8 cellular contexts compared by ENCODE assay signal in the genomic region with DNA sequence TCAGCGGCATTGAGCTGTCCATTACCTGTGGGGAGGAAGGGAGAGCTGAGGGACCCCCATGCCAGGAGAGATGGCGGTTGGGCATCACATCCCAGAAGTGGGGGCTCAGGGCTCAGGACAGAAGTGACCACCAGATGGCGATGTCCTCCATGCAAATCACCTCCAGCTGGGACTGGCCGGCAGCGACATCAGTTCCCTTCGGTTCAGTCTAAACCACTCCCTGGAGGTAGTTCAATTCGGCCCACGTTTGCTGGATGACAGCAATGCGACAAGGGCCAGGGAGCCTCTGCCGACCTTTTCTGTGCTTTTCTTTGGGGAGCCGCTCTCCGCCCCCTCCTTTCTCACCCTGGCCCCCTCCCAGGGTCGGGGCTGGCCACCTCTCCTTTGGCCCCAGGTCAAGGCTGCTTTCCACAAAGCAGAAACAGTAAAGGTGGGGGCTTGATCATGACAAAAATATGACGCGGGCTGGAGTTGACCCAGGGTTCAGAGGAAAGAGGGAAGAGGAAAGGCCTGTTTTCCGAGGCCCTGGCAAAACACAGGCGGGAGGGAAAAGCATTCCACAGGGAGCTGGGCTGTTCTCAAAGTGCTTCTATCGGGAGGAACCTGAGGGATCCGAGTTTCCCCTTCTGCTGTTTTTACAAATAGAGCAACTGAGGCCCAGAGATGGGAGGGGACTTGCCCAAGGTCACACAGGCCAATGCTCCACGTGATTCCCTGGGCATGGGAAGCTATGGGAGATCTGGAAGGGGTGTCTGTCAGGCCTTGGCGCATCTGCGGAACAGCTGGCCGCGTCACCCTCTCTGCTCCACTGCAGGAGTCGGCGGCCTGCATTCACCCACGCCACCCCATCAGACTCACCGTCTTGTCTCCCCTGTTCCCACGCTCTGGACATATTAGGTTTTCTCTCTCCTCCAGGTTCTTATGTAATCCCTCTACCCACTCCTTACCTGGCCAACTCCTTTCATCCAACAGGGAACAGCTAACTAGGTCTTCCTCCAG. TPM values are rescaled to one million over a fixed set of nuclear protein-coding genes. Genes with fewer than 3 reads are reported as not detected.
DNase-seq lines count a peak whose midpoint lies in the region; ATAC-seq, FAIRE-seq and TF ChIP-seq lines count a peak whose summit lies in the region.

No MANE protein-coding gene starts in this region.

- CTCF ChIA-PET in A549 (lab: Yijun Ruan, JAX), result interaction anchor here (0.6 to 10.5 kb wide), 53 partner anchors 8 to 681 kb away, joined by 3 to 187 read pairs (median 5); a partner anchor contains a TSS

- H3K27me3 ChIP-seq in esophagus (ENCODE audit: control insufficient read depth in 1 of 2, insufficient read depth in 2 of 2, low read length in 2 of 2) (no peaks in the 10 kb centered on the region), muscle layer of colon (ENCODE audit: control insufficient read depth in 1 of 2, insufficient read depth in 2 of 2, low read length in 2 of 2) (no peaks in the 10 kb centered on the region)

- ATAC-seq in A549 (peak; percentile 95 to 98), HG03025 (IDR thresholded peaks at IDR 0.05; ENCODE audit: low FRiP score, unreplicated experiment) (no peak)

- TF ChIP-seq CTCF in A549 (IDR thresholded peaks at IDR 0.05), result peak; percentile 69

- TF ChIP-seq POLR2A in A549 (IDR thresholded peaks at IDR 0.05; ENCODE audit: low read length) (no peak), GM12892 (IDR thresholded peaks at IDR 0.05; ENCODE audit: low read depth, low read length) (no peak)

- TF ChIP-seq EP300 in A549 (IDR thresholded peaks at IDR 0.05), result no peak

- H3K27ac ChIP-seq in A549 (peak overlapping the region; percentile 61 to 66; a peak in 3 of 6 replicates), esophagus (ENCODE audit: low read depth in 2 of 2, low read length in 1 of 2) (peak overlapping the region; percentile 40 to 47), muscle layer of colon (ENCODE audit: low read depth, low read length) (peak overlapping the region; percentile 7)

- H3K36me3 ChIP-seq in esophagus (ENCODE audit: control insufficient read depth in 2 of 2, insufficient read depth in 2 of 2, low read length in 1 of 2) (no peaks in the 10 kb centered on the region), muscle layer of colon (ENCODE audit: insufficient read depth, low read length) (no peaks in the 10 kb centered on the region)

- FAIRE-seq in A549 (lab: Jason Lieb, UNC) (no peak), GM12892 (lab: Jason Lieb, UNC) (peak; percentile 82)

- 51% methylated on average over 27 of the region's 29 CpGs for WGBS in A549 (ENCODE audit: missing lambda C conversion rate)
- 43 to 44% methylated on average over 29 of the region's 29 CpGs for WGBS in esophagus, 2 donors

- H3K4me3 ChIP-seq in A549, result no peak overlapping the region
- H3K4me3 ChIP-seq in esophagus (ENCODE audit: low read depth in 1 of 2, low read length in 2 of 2), result no peak overlapping the region
- H3K4me3 ChIP-seq in muscle layer of colon (ENCODE audit: low read depth in 1 of 2, low read length in 2 of 2), result no peak overlapping the region

- peak; percentile 91 to 93 for TF ChIP-seq RAD21 in A549 (conservative IDR thresholded peaks at IDR 0.05 in 1 of 2, IDR thresholded peaks at IDR 0.05 in 1 of 2)

- POLR2A ChIA-PET in A549 (lab: Yijun Ruan, JAX), result no interaction called here

- no peak overlapping the region for H3K9ac ChIP-seq in muscle layer of colon (ENCODE audit: low read length)

- H3K9me3 ChIP-seq in A549 (no peaks in the 10 kb centered on the region), esophagus (ENCODE audit: control insufficient read depth in 2 of 2, insufficient read depth in 1 of 2, low read depth in 1 of 2, low read length in 1 of 2) (no peaks in the 10 kb centered on the region), muscle layer of colon (ENCODE audit: low read length) (no peaks in the 10 kb centered on the region)

- peak overlapping the region; percentile 67 for H3K4me2 ChIP-seq in A549

- peak; percentile 74 to 79 for DNase-seq in A549 (ENCODE audit: low read depth in 1 of 2, low spot score in 1 of 2)
- peak; percentile 72 for DNase-seq in GM12892 (ENCODE audit: insufficient read length)
- peak; percentile 30 for DNase-seq in NOMO-1 treated with dmso at 0.1 percent for 144 hours (lab: John Stamatoyannopoulos, UW; ENCODE audit: unreplicated experiment)
- DNase-seq in activated T-cell treated with anti-CD3 and anti-CD28 coated beads for 24 hours (ENCODE audit: low read depth), result peak; percentile 53
- DNase-seq in stimulated activated CD8-positive, alpha-beta memory T cell treated with anti-CD3 and anti-CD28 coated beads, Interleukin-4, amount 100 ng/mL, for 1 hour (ENCODE audit: low read depth in 2 of 2, low spot score in 1 of 2), result peak; percentile 5 to 21

- H3K4me1 ChIP-seq in A549 (peaks cover 12% of the 10 kb centered on the region), esophagus (ENCODE audit: control insufficient read depth in 2 of 2, insufficient read depth in 2 of 2, low read length in 1 of 2) (peaks cover 6 to 13% of the 10 kb centered on the region in 2 donors), muscle layer of colon (ENCODE audit: insufficient read depth, low read length) (peaks cover 22% of the 10 kb centered on the region)

TF ChIP-seq in A549, 52 proteins besides CTCF, POLR2A, EP300 and RAD21:
- TF ChIP-seq SMC3 (IDR thresholded peaks at IDR 0.05) (peak; percentile 94), MAFK (IDR thresholded peaks at IDR 0.05; ENCODE audit: partially characterized antibody) (no peak), FOSL2 (IDR thresholded peaks at IDR 0.05) (no peak), FOSL2 (CRISPR knock-in tag; IDR thresholded peaks at IDR 0.05) (no peak)
TF ChIP-seq in A549: peak in this region for 1.

RNA-seq across cellular contexts. Expression of a gene that starts 54.7 kb away (rescaled TPM):
- polyA plus RNA-seq in A549 (2011; rRNA removed), result 131 and 134 TPM in 2 replicates
- 51.5 and 63.0 TPM in 2 replicates for polyA plus RNA-seq in A549 (2012; cell fraction: cytosol; rRNA removed)
- polyA plus RNA-seq in A549 (2012; cell fraction: nucleus; rRNA removed), result 31.2 and 42.9 TPM in 2 replicates
- 53.4 to 58.0 TPM (median 57.3 TPM) in 3 replicates for polyA plus RNA-seq in A549 (2017; fragmentation: RNase III; extraction: RNeasy Plus Mini Kit Qiagen cat#74134 plus additional on column Dnase treatment)
- polyA minus RNA-seq in A549 (2011; rRNA and poly(A)+ RNA removed), result 94.2 and 119 TPM in 2 replicates
- 75.0 TPM for polyA plus RNA-seq in GM12892 (2012; ENCODE audit: missing spikeins)
- polyA plus RNA-seq in esophagus, result 10 to 100 TPM; 15.0 to 33.5 TPM

Comparison
In these comparisons a context has a peak if more than half of its experiments do, and no peak if none do; other contexts are left out.
1. DNase-seq: peak in every context shown above with its lines; median percentile 76 in A549; 72 in GM12892; 53 in activated T-cell treated with anti-CD3 and anti-CD28 coated beads for 24 hours; 30 in NOMO-1 treated with dmso at 0.1 percent for 144 hours; 13 in stimulated activated CD8-positive, alpha-beta memory T cell treated with anti-CD3 and anti-CD28 coated beads, Interleukin-4, amount 100 ng/mL, for 1 hour.
2. H3K27ac ChIP-seq: peak in every context shown above with its lines; median percentile 64 in A549; 44 in esophagus; 7 in muscle layer of colon.